In genomic region chr16:70614208-70614951, GRCh38 we compare ENCODE assay signal across 13 cellular contexts. TPM values are rescaled to one million over a fixed set of nuclear protein-coding genes. Genes with fewer than 3 reads are reported as not detected.
"Had no signal": no experiment of that assay in that cellular context is flagged by ENCODE, and none has a peak within 500 bp of the region (broad histone marks: within the 10 kb centered on the region; RNA-seq: fewer than 3 reads in every experiment).

No MANE protein-coding gene starts in this region.

- H3K27me3 Mint-ChIP-seq: activated naive CD8-positive, alpha-beta T cell treated with anti-CD3 and anti-CD28 coated beads, Interleukin-2, amount 50 U/mL, for 24 hours had no signal

- ATAC-seq: activated naive CD8-positive, alpha-beta T cell treated with anti-CD3 and anti-CD28 coated beads, Interleukin-2, amount 50 U/mL, for 24 hours; gastrocnemius medialis; T-helper 17 cell had no signal

- H3K9me3 Mint-ChIP-seq: activated naive CD8-positive, alpha-beta T cell treated with anti-CD3 and anti-CD28 coated beads, Interleukin-2, amount 50 U/mL, for 24 hours; activated T-helper 1 cell treated with anti-CD3 and anti-CD28 coated beads, Interleukin-12 subunit alpha, Interleukin-12 subunit beta, Interleukin-2, Interleukin-4 antibody, amounts not matched to agents 30 ng/mL and 10 ng/mL and 1 ng/mL, durations not matched to agents 14 hours and 24 hours and 36 hours; memory B cell; nephron had no signal

- H3K27ac Mint-ChIP-seq: activated naive CD8-positive, alpha-beta T cell treated with anti-CD3 and anti-CD28 coated beads, Interleukin-2, amount 50 U/mL, for 24 hours; activated T-helper 1 cell treated with anti-CD3 and anti-CD28 coated beads, Interleukin-12 subunit alpha, Interleukin-12 subunit beta, Interleukin-2, Interleukin-4 antibody, amounts not matched to agents 30 ng/mL and 10 ng/mL and 1 ng/mL, durations not matched to agents 14 hours and 24 hours and 36 hours; memory B cell; nephron; T-helper 17 cell had no signal

- H3K9me3 ChIP-seq: gastrocnemius medialis, left ventricle myocardium inferior, tibial nerve had no signal

- H3K4me3 Mint-ChIP-seq: activated naive CD8-positive, alpha-beta T cell treated with anti-CD3 and anti-CD28 coated beads, Interleukin-2, amount 50 U/mL, for 24 hours; activated T-helper 1 cell treated with anti-CD3 and anti-CD28 coated beads, Interleukin-12 subunit alpha, Interleukin-12 subunit beta, Interleukin-2, Interleukin-4 antibody, amounts not matched to agents 30 ng/mL and 10 ng/mL and 1 ng/mL, durations not matched to agents 14 hours and 24 hours and 36 hours; memory B cell; nephron; T-helper 17 cell had no signal

- DNase-seq: activated CD4-positive, alpha-beta T cell treated with anti-CD3 and anti-CD28 coated beads for 4 hours; activated naive CD4-positive, alpha-beta T cell treated with Interleukin-2 at 50 U/mL for 16 hours; activated naive CD8-positive, alpha-beta T cell treated with anti-CD3 and anti-CD28 coated beads, Interleukin-2, amount 50 U/mL, for 24 hours; gastrocnemius medialis; left ventricle myocardium inferior; T-helper 17 cell had no signal

- H3K27ac ChIP-seq: cardiac muscle cell, gastrocnemius medialis, left ventricle myocardium inferior had no signal

- H3K27me3 ChIP-seq: cardiac muscle cell, gastrocnemius medialis, tibial nerve had no signal

- H3K4me1 Mint-ChIP-seq: activated naive CD8-positive, alpha-beta T cell treated with anti-CD3 and anti-CD28 coated beads, Interleukin-2, amount 50 U/mL, for 24 hours; memory B cell had no signal

- H3K4me3 ChIP-seq: cardiac muscle cell, gastrocnemius medialis, left ventricle myocardium inferior, tibial nerve had no signal

- FAIRE-seq: astrocyte, keratinocyte had no signal

- H3K36me3 Mint-ChIP-seq: memory B cell had no signal

- H3K36me3 ChIP-seq: cardiac muscle cell, gastrocnemius medialis, left ventricle myocardium inferior had no signal

RNA-seq across cellular contexts. Expression of gene IL34, which starts 32.0 kb away (rescaled TPM):
- total RNA-seq: activated T-helper 1 cell treated with anti-CD3 and anti-CD28 coated beads, Interleukin-12 subunit alpha, Interleukin-12 subunit beta, Interleukin-2, Interleukin-4 antibody, amounts not matched to agents 30 ng/mL and 10 ng/mL and 1 ng/mL, durations not matched to agents 14 hours and 24 hours and 36 hours; cardiac muscle cell had no signal
- polyA plus RNA-seq: cardiac muscle cell had no signal
